In genomic region chr10:79344502-79345195, GRCh38 we compare ENCODE assay signal across 13 cellular contexts. TPM values are rescaled to one million over a fixed set of nuclear protein-coding genes. Genes with fewer than 3 reads are reported as not detected.
DNase-seq lines count a peak whose midpoint lies in the region; ATAC-seq, FAIRE-seq and TF ChIP-seq lines count a peak whose summit lies in the region.
"Had no signal": no experiment of that assay in that cellular context is flagged by ENCODE, and none has a peak within 500 bp of the region (broad histone marks: within the 10 kb centered on the region; RNA-seq: fewer than 3 reads in every experiment).

No MANE protein-coding gene starts in this region.

- H4K20me1 ChIP-seq in GM12878 (ENCODE audit: control insufficient read depth, insufficient read depth), result no peaks in the 10 kb centered on the region

- no TSS peak for BruUV-seq in GM12878 (replicated peaks; lab: Mats Ljungman, UMichigan)

- H3K36me3 ChIP-seq in HEK293 (ENCODE audit: control insufficient read depth in 2 of 2, insufficient read depth in 1 of 2, low read length in 2 of 2) (peaks cover 0 to 14% of the 10 kb centered on the region in 2 experiments; a peak in 1 of 3 replicates), GM12878 (ENCODE audit: control insufficient read depth in 2 of 2, insufficient read depth in 2 of 2, low read length in 1 of 2) (peaks cover 0 to 6% of the 10 kb centered on the region in 2 experiments; a peak in 2 of 4 replicates), colonic mucosa (no peaks in the 10 kb centered on the region), ascending aorta (peaks cover 0 to 2% of the 10 kb centered on the region in 2 donors)

- CTCF ChIA-PET in HEK293 (lab: Yijun Ruan, JAX) (interaction anchor here (0.6 to 2.6 kb wide), 11 partner anchors 10 to 1299 kb away, joined by 3 to 8 read pairs (median 4); no protein-coding TSS in a partner anchor), GM12878 (lab: Yijun Ruan, JAX) (interaction anchor here (0.7 to 5.4 kb wide), 17 partner anchors 8 to 109 kb away, joined by 3 to 27 read pairs (median 5); no protein-coding TSS in a partner anchor), RWPE1 (lab: Yijun Ruan, JAX) (interaction anchor here (0.6 to 1.7 kb wide), 3 partner anchors 10 to 54 kb away, joined by 3 to 4 read pairs (median 3); no protein-coding TSS in a partner anchor)

- SMC1A ChIA-PET in GM12878 (lab: Charles Lee; ENCODE audit: uncharacterized antibody, unreplicated experiment), result interaction anchor here (0.8 to 3.5 kb wide), 12 partner anchors 8 to 103 kb away, joined by 3 to 18 read pairs (median 4); no protein-coding TSS in a partner anchor

- H3K27ac ChIP-seq in HEK293 (ENCODE audit: extremely low read depth, low read depth, low read length) (no peak overlapping the region), GM12878 (ENCODE audit: control insufficient read depth, insufficient read depth) (no peak overlapping the region), colonic mucosa (no peak overlapping the region), RWPE1 (no peak overlapping the region), ascending aorta (no peak overlapping the region)
- H3K27ac ChIP-seq: upper lobe of left lung had no signal

- intact Hi-C loops in GM12878 (cut with micrococcal nuclease; ENCODE audit: unreplicated experiment), result no loop called here
- intact Hi-C loops in colonic mucosa (cut with DNase I), result no loop called here
- intact Hi-C loops in ascending aorta (cut with DNase I), result no loop called here

- no peak overlapping the region for H3K27ac Mint-ChIP-seq in neural crest cell (ENCODE audit: unreplicated experiment)
- H3K27ac Mint-ChIP-seq: activated B cell treated with CpG ODN at 0.5 μM for 24 hours; activated T-helper 1 cell treated with anti-CD3 and anti-CD28 coated beads, Interleukin-12 subunit alpha, Interleukin-12 subunit beta, Interleukin-2, Interleukin-4 antibody, amounts not matched to agents 30 ng/mL and 10 ng/mL and 1 ng/mL, durations not matched to agents 14 hours and 24 hours and 36 hours had no signal

- H3K27me3 ChIP-seq in GM12878 (replicated peaks in 1 of 2; ENCODE audit: control insufficient read depth in 2 of 2, insufficient read depth in 2 of 2, low read length in 1 of 2), result no peaks in the 10 kb centered on the region
- no peaks in the 10 kb centered on the region for H3K27me3 ChIP-seq in colonic mucosa
- no peaks in the 10 kb centered on the region for H3K27me3 ChIP-seq in ascending aorta
- H3K27me3 ChIP-seq: spleen, upper lobe of left lung had no signal

- H2AFZ ChIP-seq in GM12878 (ENCODE audit: control insufficient read depth, low read depth, low read length), result no peak overlapping the region

- H3K4me2 ChIP-seq in GM12878 (ENCODE audit: control insufficient read depth, insufficient read depth), result no peak overlapping the region

- DNase-seq in NCI-H2029 treated with DMSO at 0.1 percent for 48 hours (lab: John Stamatoyannopoulos, UW) (peak; percentile 63), GM12878 (ENCODE audit: low read depth, low spot score) (no peak), neural crest cell (ENCODE audit: low read depth, low spot score) (no peak), activated T-cell treated with anti-CD3 and anti-CD28 coated beads for 4 hours (no peak), colonic mucosa (no peak), RWPE1 (ENCODE audit: low spot score) (no peak), ascending aorta (ENCODE audit: low spot score in 2 of 2) (no peak)
- DNase-seq: activated B cell treated with CpG ODN at 0.5 μM for 24 hours, Kasumi-1, spleen had no signal

- no peak for FAIRE-seq in GM12878 (lab: Jason Lieb, UNC)

- no peaks in the 10 kb centered on the region for H3K9me3 ChIP-seq in HEK293 (ENCODE audit: control insufficient read depth, insufficient read depth, low read depth, low read length)
- no peaks in the 10 kb centered on the region for H3K9me3 ChIP-seq in GM12878 (replicated peaks; ENCODE audit: control insufficient read depth, insufficient read depth, low read length)
- no peaks in the 10 kb centered on the region for H3K9me3 ChIP-seq in colonic mucosa
- H3K9me3 ChIP-seq in ascending aorta, result no peaks in the 10 kb centered on the region
- H3K9me3 ChIP-seq: spleen, upper lobe of left lung had no signal

- WGBS in GM12878 (ENCODE audit: insufficient coverage, insufficient replicate concordance, low lambda C conversion rate, missing lambda C conversion rate), result 90% methylated on average over 3 of the region's 3 CpGs

- in situ Hi-C loops in GM12878 (cut with MboI), result no loop called here

- H3K27me3 Mint-ChIP-seq in neural crest cell (ENCODE audit: low read depth), result no peaks in the 10 kb centered on the region
- H3K27me3 Mint-ChIP-seq: activated B cell treated with CpG ODN at 0.5 μM for 24 hours had no signal

- no peak for ATAC-seq in GM12878

- no peak for TF ChIP-seq EP300 in GM12878 (IDR thresholded peaks at IDR 0.05; ENCODE audit: borderline replicate concordance in 1 of 2, control insufficient read depth in 1 of 2, low read depth in 2 of 2, low read length in 2 of 2)

- TF ChIP-seq RAD21 in GM12878 (IDR thresholded peaks at IDR 0.05; ENCODE audit: insufficient read depth, low read depth, low read length), result no peak

- H3K4me1 ChIP-seq in HEK293 (ENCODE audit: control insufficient read depth, insufficient read depth, low read length) (no peaks in the 10 kb centered on the region), GM12878 (ENCODE audit: control insufficient read depth, insufficient read depth, low read length) (peaks cover 12% of the 10 kb centered on the region), colonic mucosa (peaks cover 11% of the 10 kb centered on the region), ascending aorta (peaks cover 4 to 10% of the 10 kb centered on the region in 2 donors)

- peak overlapping the region; percentile 41 for H3K4me3 Mint-ChIP-seq in neural crest cell
- H3K4me3 Mint-ChIP-seq: activated B cell treated with CpG ODN at 0.5 μM for 24 hours; activated T-helper 1 cell treated with anti-CD3 and anti-CD28 coated beads, Interleukin-12 subunit alpha, Interleukin-12 subunit beta, Interleukin-2, Interleukin-4 antibody, amounts not matched to agents 30 ng/mL and 10 ng/mL and 1 ng/mL, durations not matched to agents 14 hours and 24 hours and 36 hours had no signal

- H3K9me3 Mint-ChIP-seq in neural crest cell, result no peaks in the 10 kb centered on the region
- H3K9me3 Mint-ChIP-seq: activated B cell treated with CpG ODN at 0.5 μM for 24 hours; activated T-helper 1 cell treated with anti-CD3 and anti-CD28 coated beads, Interleukin-12 subunit alpha, Interleukin-12 subunit beta, Interleukin-2, Interleukin-4 antibody, amounts not matched to agents 30 ng/mL and 10 ng/mL and 1 ng/mL, durations not matched to agents 14 hours and 24 hours and 36 hours had no signal

- H3K79me2 ChIP-seq in GM12878 (ENCODE audit: control insufficient read depth, insufficient read depth, low read length), result peaks cover 26% of the 10 kb centered on the region

- POLR2A ChIA-PET in HEK293 (lab: Yijun Ruan, JAX), result interaction anchor here (0.8 to 1.4 kb wide), 2 partner anchors 10 to 22 kb away, joined by 3 to 6 read pairs; no protein-coding TSS in a partner anchor
- POLR2A ChIA-PET in GM12878 (lab: Charles Lee), result interaction anchor here (0.6 to 3.7 kb wide), 9 partner anchors 8 to 96 kb away, joined by 3 to 15 read pairs (median 3); no protein-coding TSS in a partner anchor
- POLR2A ChIA-PET in RWPE1 (lab: Yijun Ruan, JAX; ENCODE audit: low non-redundant PET), result interaction anchor here (0.6 to 1.4 kb wide), 3 partner anchors 10 to 1490 kb away, joined by 3 to 6 read pairs (median 3); no protein-coding TSS in a partner anchor

- H3K4me1 Mint-ChIP-seq in neural crest cell, result peaks cover 12% of the 10 kb centered on the region

- RAD21 ChIA-PET in GM12878 (lab: Charles Lee; ENCODE audit: unreplicated experiment), result interaction anchor here (1.2 to 3.5 kb wide), 6 partner anchors 11 to 106 kb away, joined by 3 to 8 read pairs (median 6); no protein-coding TSS in a partner anchor

- peaks cover under 1% of the 10 kb centered on the region for H3K36me3 Mint-ChIP-seq in neural crest cell (ENCODE audit: low read depth)

- H3K4me3 ChIP-seq in HEK293 (ENCODE audit: low read depth, low read length) (no peak overlapping the region), GM12878 (no peak overlapping the region), colonic mucosa (no peak overlapping the region), ascending aorta (no peak overlapping the region)
- H3K4me3 ChIP-seq: spleen, upper lobe of left lung had no signal

- TF ChIP-seq POLR2A in GM12878 (IDR thresholded peaks at IDR 0.05; ENCODE audit: low read depth, low read length), result no peak

- TF ChIP-seq CTCF in HEK293 (tag by site-specific recombination; IDR thresholded peaks at IDR 0.05), result no peak
- TF ChIP-seq CTCF in GM12878 (IDR thresholded peaks at IDR 0.05 in 2 of 3, conservative IDR thresholded peaks at IDR 0.05 in 1 of 3; ENCODE audit: control insufficient read depth in 2 of 3, extremely low read depth in 1 of 3, insufficient read depth in 1 of 3, low read depth in 3 of 3, low read length in 3 of 3), result no peak
- no peak for TF ChIP-seq CTCF in neural crest cell (conservative IDR thresholded peaks at IDR 0.05)
- no peak for TF ChIP-seq CTCF in colonic mucosa (IDR thresholded peaks at IDR 0.05)
- TF ChIP-seq CTCF in RWPE1 (conservative IDR thresholded peaks at IDR 0.05; ENCODE audit: low read depth), result no peak
- TF ChIP-seq CTCF in ascending aorta (IDR thresholded peaks at IDR 0.05), result no peak

- H3K9ac ChIP-seq in GM12878 (ENCODE audit: control insufficient read depth, insufficient read depth, low read length) (no peak overlapping the region), colonic mucosa (ENCODE audit: low read depth in 2 of 2, low read length in 2 of 2) (no peak overlapping the region)

TF ChIP-seq in GM12878, 131 proteins besides CTCF, POLR2A, EP300 and RAD21 (continues in another document):
- no peak for TF ChIP-seq NBN (IDR thresholded peaks at IDR 0.05)

RNA-seq across cellular contexts. Expression of gene PPIF, which starts 2.6 kb away (rescaled TPM):
- total RNA-seq in GM12878 (2013; cell fraction: nucleolus; rRNA removed), result 73.4 and 105 TPM in 2 replicates
- total RNA-seq in GM12878 (2014; rRNA removed) (52.1 and 52.4 TPM in 2 replicates), GM12878 (2014; rRNA removed; fragmentation: Illumina TruSeq; extraction: Trizol) (69.0 and 78.3 TPM in 2 replicates), GM12878 (2021) (162 and 180 TPM in 2 replicates), neural crest cell (74.2 and 76.8 TPM in 2 replicates), colonic mucosa (100 to 1,000 TPM in 1 of 2 donors, 10 to 100 TPM in 1; 99.3 to 154 TPM), ascending aorta (172 TPM)
- 78.0 TPM for polyA plus RNA-seq in GM12878 (2011; ENCODE audit: low read depth)
- polyA plus RNA-seq in GM12878 (2011; rRNA removed) (111 and 145 TPM in 2 replicates), GM12878 (2014; fragmentation: Illumina TruSeq; extraction: Trizol) (106 and 164 TPM in 2 replicates), GM12878 (2014; fragmentation: Nextera tagmentation; extraction: Ambion mirVana) (10 to 100 TPM; 28.8 to 71.9 TPM), GM12878 (2014; rRNA removed) (127 and 129 TPM in 2 replicates), GM12878 (2016; fragmentation: Nextera tagmentation; extraction: Ambion mirVana) (100 to 1,000 TPM; 129 to 140 TPM)
- 220 and 257 TPM in 2 replicates for polyA plus RNA-seq in GM12878 (2011; cell fraction: cytosol; rRNA removed)
- 250 and 304 TPM in 2 replicates for polyA plus RNA-seq in GM12878 (2011; cell fraction: nucleus; rRNA removed)
- polyA plus RNA-seq in GM12878 (2012), result 81.9 and 104 TPM in 2 replicates
- polyA minus RNA-seq in GM12878 (2011; rRNA and poly(A)+ RNA removed), result 132 and 134 TPM in 2 replicates
- polyA minus RNA-seq in GM12878 (2011; cell fraction: cytosol; rRNA and poly(A)+ RNA removed), result 44.8 and 52.4 TPM in 2 replicates
- polyA minus RNA-seq in GM12878 (2011; cell fraction: nucleus; rRNA and poly(A)+ RNA removed), result 114 and 180 TPM in 2 replicates

Comparison
In these comparisons a context has a peak if more than half of its experiments do, and no peak if none do; other contexts are left out.
1. Of the 9 proteins assayed by ChIP-seq in both HEK293 and GM12878: peak only in HEK293: ATF2; only in GM12878: none; in both: none; in neither: 8.